8 cellular contexts compared by ENCODE assay signal in genomic region chr16:4293822-4294457, GRCh38. TPM values are rescaled to one million over a fixed set of nuclear protein-coding genes. Genes with fewer than 3 reads are reported as not detected.
A peak's percentile ranks its signal among the peaks of the same experiment; 100 is the strongest.
DNase-seq lines count a peak whose midpoint lies in the region; ATAC-seq and TF ChIP-seq lines count a peak whose summit lies in the region.

No MANE protein-coding gene starts in this region.

- H3K4me3 Mint-ChIP-seq in progenitor cell of endocrine pancreas (ENCODE audit: low read depth), result no peak overlapping the region
- H3K4me3 Mint-ChIP-seq in CD14-positive monocyte, result peak overlapping the region in 1 of 2 donors; percentile 69

- H3K36me3 ChIP-seq in RWPE2 (ENCODE audit: low read depth), result no peaks in the 10 kb centered on the region
- no peaks in the 10 kb centered on the region for H3K36me3 ChIP-seq in gastroesophageal sphincter

- no peaks in the 10 kb centered on the region for H3K27me3 Mint-ChIP-seq in progenitor cell of endocrine pancreas
- H3K27me3 Mint-ChIP-seq in CD14-positive monocyte (ENCODE audit: low read depth in 3 of 3), result peaks cover 27 to 34% (median 30%) of the 10 kb centered on the region in 3 donors

- ATAC-seq in RWPE2 (ENCODE audit: low read depth), result peak; percentile 91
- ATAC-seq in gastroesophageal sphincter, result peak; percentile 76
- ATAC-seq in HG03442 (IDR thresholded peaks at IDR 0.05; ENCODE audit: unreplicated experiment), result no peak

- H3K36me3 Mint-ChIP-seq in progenitor cell of endocrine pancreas (ENCODE audit: insufficient read depth) (no peaks in the 10 kb centered on the region), CD14-positive monocyte (peaks cover 0 to 3% of the 10 kb centered on the region in 2 donors)

- H3K4me3 ChIP-seq in RWPE2 (ENCODE audit: severe bottlenecking) (no peak overlapping the region), gastroesophageal sphincter (no peak overlapping the region)

- no peaks in the 10 kb centered on the region for H3K9me3 Mint-ChIP-seq in progenitor cell of endocrine pancreas (ENCODE audit: low read depth)
- peaks cover 0 to 2% (median 0%) of the 10 kb centered on the region in 7 donors for H3K9me3 Mint-ChIP-seq in CD14-positive monocyte

- TF ChIP-seq POLR2A in gastroesophageal sphincter (IDR thresholded peaks at IDR 0.05), result no peak

- no peaks in the 10 kb centered on the region for H3K9me3 ChIP-seq in RWPE2 (ENCODE audit: severe bottlenecking)
- H3K9me3 ChIP-seq in gastroesophageal sphincter, result no peaks in the 10 kb centered on the region

- H3K4me1 Mint-ChIP-seq in progenitor cell of endocrine pancreas (ENCODE audit: low read depth) (peaks cover 17% of the 10 kb centered on the region), CD14-positive monocyte (peaks cover 5% of the 10 kb centered on the region)

- H3K27ac Mint-ChIP-seq in progenitor cell of endocrine pancreas, result peak overlapping the region; percentile 76
- no peak overlapping the region for H3K27ac Mint-ChIP-seq in CD14-positive monocyte

- WGBS in gastroesophageal sphincter (ENCODE audit: low coverage in 1 of 2), 2 donors, result 10% methylated on average over 2 of the region's 20 CpGs; no CpG with 5 or more reads in 1 of the 2 donors

- H3K4me1 ChIP-seq in RWPE2 (ENCODE audit: insufficient read depth, poor library complexity, severe bottlenecking) (peaks cover 49% of the 10 kb centered on the region), gastroesophageal sphincter (peaks cover 0 to 46% (median 31%) of the 10 kb centered on the region in 3 donors)

- DNase-seq in HK-2 (ENCODE audit: unreplicated experiment), result peak; percentile 54
- peak; percentile 70 for DNase-seq in RWPE2 (ENCODE audit: low spot score)
- peak; percentile 37 for DNase-seq in progenitor cell of endocrine pancreas (ENCODE audit: low spot score, unreplicated experiment)
- no peak for DNase-seq in CD14-positive monocyte (ENCODE audit: low spot score)
- no peak for DNase-seq in OCI-M2 (lab: John Stamatoyannopoulos, UW; ENCODE audit: unreplicated experiment)
- no peak for DNase-seq in NK-92 treated with Interleukin-12 subunit alpha and Interleukin-12 subunit beta, amount 100 ng/mL, for 24 hours (lab: John Stamatoyannopoulos, UW)

- TF ChIP-seq CTCF in RWPE2 (IDR thresholded peaks at IDR 0.05; ENCODE audit: poor library complexity, severe bottlenecking) (no peak), gastroesophageal sphincter (IDR thresholded peaks at IDR 0.05) (no peak), progenitor cell of endocrine pancreas (IDR thresholded peaks at IDR 0.05; ENCODE audit: unreplicated experiment) (no peak), CD14-positive monocyte (IDR thresholded peaks at IDR 0.05) (no peak)

- H3K27me3 ChIP-seq in RWPE2 (ENCODE audit: insufficient read depth, poor library complexity, severe bottlenecking) (no peaks in the 10 kb centered on the region), gastroesophageal sphincter (no peaks in the 10 kb centered on the region)

- H3K27ac ChIP-seq in RWPE2 (ENCODE audit: poor library complexity, severe bottlenecking) (peak overlapping the region; percentile 68), gastroesophageal sphincter (peak overlapping the region in 3 of 4 donors; percentile 74 to 85 (median 74))

- intact Hi-C loops in CD14-positive monocyte (cut with micrococcal nuclease), result no loop called here

- TF ChIP-seq EP300 in gastroesophageal sphincter (IDR thresholded peaks at IDR 0.05), result no peak

RNA-seq across cellular contexts. Expression of gene TFAP4, which starts 21.1 kb away (rescaled TPM):
- 1 to 10 TPM; 3.3 to 5.9 (median 4.7) TPM for total RNA-seq in gastroesophageal sphincter
- total RNA-seq in progenitor cell of endocrine pancreas, result 22.9 and 29.0 TPM in 2 replicates
- polyA plus RNA-seq in CD14-positive monocyte, result under 1 TPM; 0.16 to 0.71 TPM

RNA-seq across cellular contexts. Expression of gene GLIS2, which starts 21.9 kb away (rescaled TPM):
- total RNA-seq in gastroesophageal sphincter (10 to 100 TPM in 1 of 4 donors, 1 to 10 TPM in 3; 5.7 to 26.9 (median 7.9) TPM), progenitor cell of endocrine pancreas (22.2 and 23.2 TPM in 2 replicates)
- polyA plus RNA-seq in CD14-positive monocyte, result not detected

RNA-seq across cellular contexts. Expression of gene SRL, which starts 52.1 kb away (rescaled TPM):
- total RNA-seq in gastroesophageal sphincter (1 to 10 TPM; 1.2 to 3.4 (median 2.4) TPM), progenitor cell of endocrine pancreas (0.09 TPM in 1 of 2 replicates, not detected in the other)
- polyA plus RNA-seq in CD14-positive monocyte, result not detected

RNA-seq across cellular contexts. Expression of gene PAM16, which starts 57.2 kb away (rescaled TPM):
- total RNA-seq in gastroesophageal sphincter, result 10 to 100 TPM; 26.0 to 37.3 (median 34.7) TPM
- total RNA-seq in progenitor cell of endocrine pancreas, result 33.5 and 36.7 TPM in 2 replicates
- polyA plus RNA-seq in CD14-positive monocyte, result 10 to 100 TPM; 34.3 to 37.6 TPM

Comparison
In these comparisons a context has a peak if more than half of its experiments do, and no peak if none do; other contexts are left out.
1. DNase-seq: peak in HK-2 (single experiment), RWPE2 (single experiment) and progenitor cell of endocrine pancreas (single experiment); none in CD14-positive monocyte (single experiment), OCI-M2 (single experiment) and NK-92 treated with Interleukin-12 subunit alpha and Interleukin-12 subunit beta, amount 100 ng/mL, for 24 hours (single experiment).